Comparison of ENCODE assay signal across 18 cellular contexts in the genomic region with DNA sequence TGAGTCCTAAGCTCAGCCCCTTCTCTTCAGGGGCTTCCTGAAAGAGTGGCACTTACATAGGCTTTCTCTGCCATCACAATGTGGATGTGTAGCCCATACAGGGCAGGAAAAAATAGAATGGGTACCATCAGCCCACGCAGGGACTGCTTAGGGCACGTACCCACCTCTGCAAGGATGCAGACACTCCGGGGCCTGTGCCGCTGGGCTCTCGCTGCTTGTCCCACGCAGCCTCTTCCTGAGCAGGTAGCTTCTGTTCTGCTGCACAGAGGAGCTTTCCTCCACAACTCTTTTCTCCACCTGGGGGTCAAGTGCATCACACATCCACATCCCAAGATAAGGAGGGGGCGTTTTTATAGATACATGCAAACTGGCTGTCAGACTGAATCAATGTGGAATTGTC. TPM values are rescaled to one million over a fixed set of nuclear protein-coding genes. Genes with fewer than 3 reads are reported as not detected.
DNase-seq lines count a peak whose midpoint lies in the region; ATAC-seq and TF ChIP-seq lines count a peak whose summit lies in the region.
"Had no signal": no experiment of that assay in that cellular context is flagged by ENCODE, and none has a peak within 500 bp of the region (broad histone marks: within the 10 kb centered on the region; RNA-seq: fewer than 3 reads in every experiment).

No MANE protein-coding gene starts in this region.

- no peak overlapping the region for H2BK20ac ChIP-seq in H9 (ENCODE audit: low read depth, low read length, poor library complexity, severe bottlenecking)

- TF ChIP-seq CTCF in right atrium auricular region (IDR thresholded peaks at IDR 0.05), result no peak
- no peak for TF ChIP-seq CTCF in H9 (conservative IDR thresholded peaks at IDR 0.05)
- TF ChIP-seq CTCF in osteocyte (IDR thresholded peaks at IDR 0.05), result no peak

- H3K4me3 ChIP-seq in right atrium auricular region, result no peak overlapping the region
- H3K4me3 ChIP-seq: GM12878 had no signal

- no peak overlapping the region for H3K14ac ChIP-seq in H9 (ENCODE audit: insufficient read depth, low read length)

- H2BK5ac ChIP-seq in H9 (ENCODE audit: insufficient read length, low read length), result no peak overlapping the region

- H3K18ac ChIP-seq in H9 (ENCODE audit: insufficient read length, low read depth, low read length), result no peak overlapping the region

- H3K79me1 ChIP-seq in H9 (ENCODE audit: insufficient read depth, low read depth, low read length, poor library complexity, severe bottlenecking), result no peaks in the 10 kb centered on the region

- H3K27me3 Mint-ChIP-seq in H9 (ENCODE audit: low read depth) (no peaks in the 10 kb centered on the region), osteocyte (ENCODE audit: unreplicated experiment) (peaks cover 9% of the 10 kb centered on the region)

- H3K36me3 ChIP-seq in right atrium auricular region, result no peaks in the 10 kb centered on the region

- H3K4me2 ChIP-seq in H9 (ENCODE audit: insufficient read depth, insufficient read length, low read length), result no peak overlapping the region

- H3K23me2 ChIP-seq in H9 (ENCODE audit: insufficient read length, low read depth, low read length, poor library complexity, severe bottlenecking), result no peaks in the 10 kb centered on the region

- H4K91ac ChIP-seq in H9 (ENCODE audit: insufficient read length, low read depth, low read length), result no peak overlapping the region

- H3K4me1 Mint-ChIP-seq in H9 (peaks cover 21 to 29% of the 10 kb centered on the region in 2 experiments), osteocyte (ENCODE audit: unreplicated experiment) (no peaks in the 10 kb centered on the region)
- H3K4me1 Mint-ChIP-seq: CD4-positive, alpha-beta memory T cell had no signal

- no peak overlapping the region for H2BK12ac ChIP-seq in H9 (ENCODE audit: insufficient read length, low read depth, low read length)

- no peaks in the 10 kb centered on the region for H3K27me3 ChIP-seq in right atrium auricular region
- no peaks in the 10 kb centered on the region for H3K27me3 ChIP-seq in H9 (ENCODE audit: insufficient read depth, low read length)

- H3K4ac ChIP-seq in H9 (ENCODE audit: low read depth, low read length), result no peak overlapping the region

- DNase-seq in right atrium auricular region (ENCODE audit: low spot score) (peak; percentile 48), Right ventricle myocardium superior (no peak), H9 (peak; percentile 5), osteocyte (ENCODE audit: extremely low spot score, unreplicated experiment) (peak; percentile 57), inferior parietal cortex (ENCODE audit: extremely low spot score) (no peak)
- DNase-seq: C1 segment of cervical spinal cord; CD4-positive, alpha-beta memory T cell; DMS 273 treated with DMSO at 0.1 percent for 48 hours; DMS79; EL; GDM1; H7 had no signal

- no peak overlapping the region for H4K8ac ChIP-seq in H9 (replicated peaks; ENCODE audit: insufficient read length, low read depth, low read length)

- H3K36me3 Mint-ChIP-seq in H9 (ENCODE audit: insufficient read depth in 1 of 3, low read depth in 3 of 3) (no peaks in the 10 kb centered on the region), osteocyte (ENCODE audit: unreplicated experiment) (no peaks in the 10 kb centered on the region)
- H3K36me3 Mint-ChIP-seq: CD4-positive, alpha-beta memory T cell had no signal

- H3K4me3 Mint-ChIP-seq in H9 (no peak overlapping the region), osteocyte (ENCODE audit: unreplicated experiment) (no peak overlapping the region)
- H3K4me3 Mint-ChIP-seq: CD4-positive, alpha-beta memory T cell had no signal

- no peaks in the 10 kb centered on the region for H3K9me3 ChIP-seq in right atrium auricular region
- H3K9me3 ChIP-seq in H9 (ENCODE audit: control insufficient read depth, low read depth, low read length), result no peaks in the 10 kb centered on the region
- H3K9me3 ChIP-seq: Caco-2 had no signal

- no peak overlapping the region for H3K9ac ChIP-seq in H9 (ENCODE audit: extremely low read depth, insufficient read length, low read length)

- H2BK120ac ChIP-seq in H9 (ENCODE audit: low read depth, low read length, poor library complexity, severe bottlenecking), result no peak overlapping the region

- WGBS in H9 (ENCODE audit: extremely low coverage, insufficient read length, low lambda C conversion rate), result no CpG with 5 or more reads among the region's 7 CpGs

- H2AK5ac ChIP-seq in H9 (ENCODE audit: insufficient read length, low read length), result no peak overlapping the region

- no peak overlapping the region for H2AFZ ChIP-seq in H9 (ENCODE audit: low read length)

- H3K79me2 ChIP-seq in H9 (ENCODE audit: insufficient read depth, low read length), result no peaks in the 10 kb centered on the region

- no peak for ATAC-seq in Right ventricle myocardium superior (ENCODE audit: poor library complexity)
- ATAC-seq in GM21381 (IDR thresholded peaks at IDR 0.05; ENCODE audit: unreplicated experiment), result no peak
- ATAC-seq: GM12878, HCT116 had no signal

- intact Hi-C loops in Right ventricle myocardium superior (cut with DNase I), result no loop called here

- peak overlapping the region in 1 of 3 experiments; percentile 41; a peak in 1 of 7 replicates for H3K27ac Mint-ChIP-seq in H9
- H3K27ac Mint-ChIP-seq in osteocyte (ENCODE audit: unreplicated experiment), result no peak overlapping the region
- H3K27ac Mint-ChIP-seq: CD4-positive, alpha-beta memory T cell had no signal

- H4K5ac ChIP-seq in H9 (ENCODE audit: insufficient read length, low read depth, low read length), result no peak overlapping the region

- H3K9me3 Mint-ChIP-seq in H9 (no peaks in the 10 kb centered on the region), osteocyte (ENCODE audit: unreplicated experiment) (no peaks in the 10 kb centered on the region)
- H3K9me3 Mint-ChIP-seq: CD4-positive, alpha-beta memory T cell had no signal

- H4K20me1 ChIP-seq in H9 (ENCODE audit: control insufficient read depth, insufficient read depth, insufficient read length), result no peaks in the 10 kb centered on the region

- H3K23ac ChIP-seq in H9 (ENCODE audit: insufficient read length, low read depth, low read length), result no peak overlapping the region

- no peak overlapping the region for H3T11ph ChIP-seq in H9 (ENCODE audit: low read length)

- H3K27ac ChIP-seq in right atrium auricular region (no peak overlapping the region), H9 (ENCODE audit: insufficient read length, low read depth, low read length) (no peak overlapping the region)

- no peak overlapping the region for H2BK15ac ChIP-seq in H9 (ENCODE audit: low read depth, low read length)

- no peak overlapping the region for H3K56ac ChIP-seq in H9 (ENCODE audit: insufficient read length, low read depth, low read length)

- H3K4me1 ChIP-seq in right atrium auricular region, result no peaks in the 10 kb centered on the region
- H3K4me1 ChIP-seq in H9 (ENCODE audit: insufficient read depth, low read length), result peaks cover 5% of the 10 kb centered on the region; the same call in 1 of the 2 replicates
- H3K4me1 ChIP-seq: Caco-2 had no signal

RNA-seq across cellular contexts. Expression of gene FRMPD2, which starts 34.3 kb away (rescaled TPM):
- total RNA-seq in right atrium auricular region, result 1 to 10 TPM; 1.2 to 7.5 TPM
- total RNA-seq in Right ventricle myocardium superior, result 0.11 TPM
- total RNA-seq in H9 (2021), result 0.44 and 0.48 TPM in 2 replicates
- total RNA-seq in osteocyte, result not detected in 2 replicates
- total RNA-seq: A172; A673; Caco-2; CD4-positive, alpha-beta memory T cell; H7 had no signal

Comparison
In these comparisons a context has a peak if more than half of its experiments do, and no peak if none do; other contexts are left out.
1. DNase-seq: peak in right atrium auricular region (single experiment), H9 (single experiment) and osteocyte (single experiment); none in Right ventricle myocardium superior (single experiment) and inferior parietal cortex (single experiment).